8 cellular contexts compared by ENCODE assay signal in the genomic region with DNA sequence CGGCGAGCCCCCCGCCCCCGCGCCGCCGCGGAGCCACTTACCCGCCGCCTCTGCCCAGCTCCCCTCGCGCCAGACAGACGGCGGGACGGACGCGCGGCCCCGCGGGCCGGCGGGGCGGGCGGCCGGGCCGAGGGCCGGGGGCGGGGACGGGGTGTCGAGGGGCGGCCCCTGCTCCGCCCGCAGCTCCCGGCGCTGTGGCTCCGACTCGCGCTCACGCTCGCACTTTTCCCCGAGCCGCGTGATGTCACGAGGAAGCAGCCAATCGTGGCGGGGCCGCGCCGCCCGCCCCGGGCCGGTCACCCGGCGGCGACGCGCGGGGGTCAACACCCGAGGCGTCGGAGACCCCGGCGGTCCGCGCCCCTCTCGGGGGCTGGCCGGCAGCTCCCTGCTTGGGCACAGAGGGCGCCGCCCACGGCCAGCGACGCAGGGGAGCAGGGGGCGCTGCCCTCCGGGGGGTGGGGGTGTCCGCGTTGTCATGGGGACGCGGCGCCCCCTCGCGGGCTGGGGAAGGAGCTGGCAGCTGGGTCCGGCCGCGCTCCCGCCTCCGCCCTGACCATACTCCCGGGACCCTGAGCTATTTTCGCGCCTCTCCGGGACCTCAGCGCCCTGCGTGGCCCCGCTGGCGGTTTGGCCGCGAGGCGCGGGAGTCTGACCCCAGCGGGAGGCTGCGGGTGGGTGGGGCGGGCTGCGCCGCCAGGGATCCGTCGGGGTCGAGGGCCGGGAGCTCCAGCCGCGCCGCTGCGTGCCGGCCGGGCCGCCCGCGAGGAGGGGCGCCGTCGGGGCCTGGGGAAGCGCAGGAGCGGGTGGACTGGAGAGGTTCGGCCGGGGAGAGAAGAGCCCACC. TPM values are rescaled to one million over a fixed set of nuclear protein-coding genes. Genes with fewer than 3 reads are reported as not detected.
DNase-seq lines count a peak whose midpoint lies in the region; ATAC-seq lines count a peak whose summit lies in the region.

Gene CHRM4 (minus strand): TSS at position 199 of the 843 bp plus-strand sequence. CDS start 5,219 bp downstream, outside the sequence.

- WGBS in right cardiac atrium, result 1% methylated on average over 117 of the region's 123 CpGs

- H3K9ac ChIP-seq in ES-I3 (ENCODE audit: low read depth, low read length) (peak within 1 kb of the TSS; percentile 65; the same call in 1 of the 2 replicates), skeletal muscle satellite cell (ENCODE audit: low read depth, low read length) (no peak within 1 kb of the TSS)

- no peaks in the 10 kb centered on the region for H3K79me2 ChIP-seq in ACC112 (ENCODE audit: control insufficient read depth, insufficient read depth, low read length, unreplicated experiment)

- H3K36me3 ChIP-seq in ACC112 (ENCODE audit: insufficient read depth, low read length) (no peaks in the 10 kb centered on the region), ES-I3 (ENCODE audit: insufficient read depth, low read length) (no peaks in the 10 kb centered on the region), MG63 (no peaks in the 10 kb centered on the region), skeletal muscle satellite cell (ENCODE audit: insufficient read depth, low read length) (peaks cover 8% of the 10 kb centered on the region)

- DNase-seq in MG63 (peak; percentile 55), right cardiac atrium (peak in 2 of 3 donors; percentile 72 to 79), posterior vena cava (ENCODE audit: low spot score) (no peak)
- DNase-seq in activated CD4-positive, alpha-beta memory T cell treated with anti-CD3 and anti-CD28 coated beads for 36 hours, result peak; percentile 38

- H3K9me3 ChIP-seq in ES-I3 (ENCODE audit: control insufficient read depth, insufficient read depth, low read length) (no peaks in the 10 kb centered on the region; the same call in 1 of the 2 replicates), MG63 (no peaks in the 10 kb centered on the region), right cardiac atrium (ENCODE audit: control insufficient read depth, low read length) (no peaks in the 10 kb centered on the region), skeletal muscle satellite cell (replicated peaks; ENCODE audit: low read length) (no peaks in the 10 kb centered on the region)

- H2AFZ ChIP-seq in ACC112 (ENCODE audit: low read length, unreplicated experiment), result no peak within 1 kb of the TSS

- intact Hi-C loops in activated CD4-positive, alpha-beta memory T cell treated with anti-CD3 and anti-CD28 coated beads for 36 hours (cut with micrococcal nuclease), result no loop called here
- intact Hi-C loops in right cardiac atrium (cut with DNase I), result loop anchor here in 3 of 4 donors (5.0 kb wide), 2 partner anchors 141 to 146 kb away; no protein-coding TSS in a partner anchor
- intact Hi-C loops in posterior vena cava (cut with DNase I), result loop anchor here (2.0 to 10.0 kb wide), 2 partner anchors 133 to 143 kb away; no protein-coding TSS in a partner anchor

- peaks cover 43% of the 10 kb centered on the region for H3K27me3 Mint-ChIP-seq in activated CD4-positive, alpha-beta memory T cell treated with anti-CD3 and anti-CD28 coated beads for 36 hours

- H3K27ac ChIP-seq in ACC112 (ENCODE audit: low read depth, low read length), result no peak within 1 kb of the TSS
- H3K27ac ChIP-seq in right cardiac atrium (ENCODE audit: low read length), result no peak within 1 kb of the TSS

- H3K4me3 Mint-ChIP-seq in activated CD4-positive, alpha-beta memory T cell treated with anti-CD3 and anti-CD28 coated beads for 36 hours, result peak within 1 kb of the TSS; percentile 71

- no peak for ATAC-seq in right cardiac atrium
- ATAC-seq in HG03439 (IDR thresholded peaks at IDR 0.05; ENCODE audit: unreplicated experiment), result no peak

- H3K4me3 ChIP-seq in ACC112 (ENCODE audit: low read depth, low read length), result peak within 1 kb of the TSS; percentile 74
- H3K4me3 ChIP-seq in MG63, result peak within 1 kb of the TSS; percentile 37
- peak within 1 kb of the TSS; percentile 53 for H3K4me3 ChIP-seq in right cardiac atrium (ENCODE audit: low read length)
- H3K4me3 ChIP-seq in skeletal muscle satellite cell (ENCODE audit: low read length), result peak within 1 kb of the TSS; percentile 70

- POLR2A ChIA-PET in activated CD4-positive, alpha-beta memory T cell treated with anti-CD3 and anti-CD28 coated beads for 36 hours (lab: Charles Lee), result interaction anchor here (1.3 to 1.4 kb wide), 3 partner anchors 11 to 49 kb away, joined by 3 read pairs; partner anchors contain the start of gene MDK

- peak within 1 kb of the TSS; percentile 99 for H3K4me2 ChIP-seq in skeletal muscle satellite cell (ENCODE audit: low read length)

- no peak within 1 kb of the TSS for H3K27ac Mint-ChIP-seq in activated CD4-positive, alpha-beta memory T cell treated with anti-CD3 and anti-CD28 coated beads for 36 hours

- H3K9me3 Mint-ChIP-seq in activated CD4-positive, alpha-beta memory T cell treated with anti-CD3 and anti-CD28 coated beads for 36 hours, result no peaks in the 10 kb centered on the region

- H3K4me1 ChIP-seq in ACC112 (ENCODE audit: control insufficient read depth, insufficient read depth, low read length, unreplicated experiment), result peaks cover 8% of the 10 kb centered on the region
- H3K4me1 ChIP-seq in ES-I3 (ENCODE audit: insufficient read depth, low read length), result peaks cover 15% of the 10 kb centered on the region; the same call in 1 of the 2 replicates
- H3K4me1 ChIP-seq in right cardiac atrium (ENCODE audit: control insufficient read depth, insufficient read depth, low read length), result no peaks in the 10 kb centered on the region
- H3K4me1 ChIP-seq in skeletal muscle satellite cell (ENCODE audit: control insufficient read depth, insufficient read depth, low read length), result peaks cover 24% of the 10 kb centered on the region

- peaks cover 2% of the 10 kb centered on the region for H3K36me3 Mint-ChIP-seq in activated CD4-positive, alpha-beta memory T cell treated with anti-CD3 and anti-CD28 coated beads for 36 hours

- H3K27me3 ChIP-seq in ACC112 (ENCODE audit: insufficient read depth, low read length) (peaks cover 38% of the 10 kb centered on the region), MG63 (peaks cover 27% of the 10 kb centered on the region), right cardiac atrium (ENCODE audit: control insufficient read depth, insufficient read depth) (no peaks in the 10 kb centered on the region), skeletal muscle satellite cell (ENCODE audit: control insufficient read depth, insufficient read depth, low read length) (peaks cover 35% of the 10 kb centered on the region)

- CTCF ChIA-PET in activated CD4-positive, alpha-beta memory T cell treated with anti-CD3 and anti-CD28 coated beads for 36 hours (lab: Charles Lee), result interaction anchor here (0.8 to 7.8 kb wide), 11 partner anchors 23 to 226 kb away, joined by 3 to 83 read pairs (median 4); partner anchors contain the start of gene DGKZ

- peaks cover 29% of the 10 kb centered on the region for H3K4me1 Mint-ChIP-seq in activated CD4-positive, alpha-beta memory T cell treated with anti-CD3 and anti-CD28 coated beads for 36 hours (ENCODE audit: low read depth)

RNA-seq across cellular contexts. Expression of gene CHRM4, which starts in this region (rescaled TPM):
- not detected in 2 replicates for total RNA-seq in MG63 (2014; rRNA removed; shearing (Covaris generic); ENCODE audit: low replicate concordance)
- not detected for total RNA-seq in activated CD4-positive, alpha-beta memory T cell treated with anti-CD3 and anti-CD28 coated beads for 36 hours
- total RNA-seq in right cardiac atrium (under 1 TPM in 2 of 4 donors, not detected in 2; 0.14 to 0.53 TPM), posterior vena cava (not detected)
- 0.20 TPM for polyA plus RNA-seq in right cardiac atrium
- not detected in 2 replicates for total RNA-seq in skeletal muscle satellite cell (2012; rRNA removed)

Comparison
In these comparisons a context has a peak if more than half of its experiments do, and no peak if none do; other contexts are left out.
1. Peak in DNase-seq and H3K4me3 ChIP-seq in MG63; RNA of the gene not detected or under 1 TPM.
2. Peak in DNase-seq in activated CD4-positive, alpha-beta memory T cell treated with anti-CD3 and anti-CD28 coated beads for 36 hours; RNA of the gene not detected or under 1 TPM.
3. Peak in DNase-seq and H3K4me3 ChIP-seq in right cardiac atrium; RNA of the gene not detected or under 1 TPM.